1 cellular context compared by ENCODE assay signal in genomic region chr3:184382326-184383032, GRCh38.
TF ChIP-seq lines count a peak whose summit lies in the region.

No MANE protein-coding gene starts in this region.

TF ChIP-seq in IMR-90, 13 proteins besides CTCF, POLR2A, EP300 and RAD21:
- TF ChIP-seq USF2 (IDR thresholded peaks at IDR 0.05; ENCODE audit: low read depth, low read length) (no peak), SMC3 (IDR thresholded peaks at IDR 0.05; ENCODE audit: low read depth, low read length) (no peak), RFX5 (IDR thresholded peaks at IDR 0.05; ENCODE audit: low read depth, low read length) (no peak), RCOR1 (IDR thresholded peaks at IDR 0.05; ENCODE audit: insufficient replicate concordance, low read length) (no peak), CEBPB (IDR thresholded peaks at IDR 0.05; ENCODE audit: low read depth, low read length) (no peak), MXI1 (IDR thresholded peaks at IDR 0.05; ENCODE audit: borderline replicate concordance, low read depth, low read length) (no peak), FOS (IDR thresholded peaks at IDR 0.05; ENCODE audit: low read depth, low read length) (no peak), BHLHE40 (IDR thresholded peaks at IDR 0.05; ENCODE audit: low read depth, low read length) (no peak), NFE2L2 (IDR thresholded peaks at IDR 0.05; ENCODE audit: low read depth, low read length) (no peak), CHD1 (IDR thresholded peaks at IDR 0.05; ENCODE audit: low read depth, low read length) (no peak), MAFK (IDR thresholded peaks at IDR 0.05; ENCODE audit: low read depth, low read length) (no peak), MAZ (IDR thresholded peaks at IDR 0.05; ENCODE audit: borderline replicate concordance, low read depth, low read length) (no peak), ELK1 (IDR thresholded peaks at IDR 0.05; ENCODE audit: borderline replicate concordance, low read depth, low read length) (no peak)
